Comparison of ENCODE assay signal across 3 cellular contexts in genomic region chr12:95672166-95672565, GRCh38.
"Had no signal": no experiment of that assay in that cellular context is flagged by ENCODE, and none has a peak within 500 bp of the region (broad histone marks: within the 10 kb centered on the region; RNA-seq: fewer than 3 reads in every experiment).

No MANE protein-coding gene starts in this region.

- DNase-seq: GDM1, GF-D8 had no signal

- ATAC-seq: GM12878 had no signal

- H3K4me3 ChIP-seq: GM12878 had no signal
